Comparison of ENCODE assay signal across 22 cellular contexts in genomic region chrX:69564665-69565064, GRCh38.
"Had no signal": no experiment of that assay in that cellular context is flagged by ENCODE, and none has a peak within 500 bp of the region (broad histone marks: within the 10 kb centered on the region; RNA-seq: fewer than 3 reads in every experiment).

No MANE protein-coding gene starts in this region.

- H3K27ac Mint-ChIP-seq: activated CD4-positive, alpha-beta T cell treated with anti-CD3 and anti-CD28 coated beads for 36 hours; activated CD8-positive, alpha-beta memory T cell treated with anti-CD3 and anti-CD28 coated beads, Interleukin-2, amount 10 ng/mL, durations not matched to agents 7 days and 5 days; activated CD8-positive, alpha-beta T cell treated with anti-CD3 and anti-CD28 coated beads, Interleukin-2, amount 10 ng/mL, durations not matched to agents 7 days and 5 days; activated naive CD4-positive, alpha-beta T cell treated with anti-CD3 and anti-CD28 coated beads, Interleukin-2, amount 50 U/mL, for 72 hours; naive thymus-derived CD8-positive, alpha-beta T cell; neural progenitor cell; T-helper 2 cell treated with Interferon-gamma antibody and Interleukin-4, amounts not matched to agents 5 μg/mL and 100 μg/mL, for 36 hours had no signal

- ATAC-seq: activated CD4-positive, alpha-beta T cell treated with anti-CD3 and anti-CD28 coated beads for 36 hours; activated CD8-positive, alpha-beta memory T cell treated with anti-CD3 and anti-CD28 coated beads, Interleukin-2, amount 10 ng/mL, durations not matched to agents 7 days and 5 days; activated CD8-positive, alpha-beta T cell treated with anti-CD3 and anti-CD28 coated beads, Interleukin-2, amount 10 ng/mL, durations not matched to agents 7 days and 5 days; activated naive CD4-positive, alpha-beta T cell treated with anti-CD3 and anti-CD28 coated beads, Interleukin-2, amount 50 U/mL, for 72 hours; naive thymus-derived CD8-positive, alpha-beta T cell; right cardiac atrium had no signal

- H3K36me3 ChIP-seq: breast epithelium, neural progenitor cell, spleen, transverse colon had no signal

- H3K4me1 ChIP-seq: breast epithelium, neural progenitor cell, parathyroid adenoma, spleen, testis, transverse colon had no signal

- H3K27me3 Mint-ChIP-seq: activated CD4-positive, alpha-beta T cell treated with anti-CD3 and anti-CD28 coated beads for 36 hours; activated CD8-positive, alpha-beta memory T cell treated with anti-CD3 and anti-CD28 coated beads, Interleukin-2, amount 10 ng/mL, durations not matched to agents 7 days and 5 days had no signal

- H3K27me3 ChIP-seq: neural progenitor cell, spleen, testis, transverse colon had no signal

- DNase-seq: activated CD4-positive, alpha-beta T cell treated with anti-CD3 and anti-CD28 coated beads for 36 hours; activated CD4-positive, CD25-positive, alpha-beta regulatory T cell; activated CD8-positive, alpha-beta memory T cell treated with anti-CD3 and anti-CD28 coated beads, Interleukin-2, amount 10 ng/mL, durations not matched to agents 7 days and 5 days; activated CD8-positive, alpha-beta T cell treated with anti-CD3 and anti-CD28 coated beads, Interleukin-2, amount 10 ng/mL, durations not matched to agents 7 days and 5 days; activated naive CD4-positive, alpha-beta T cell; activated T-cell treated with anti-CD3 and anti-CD28 coated beads, Interleukin-2, amount 50 U/mL, for 48 hours; central memory CD4-positive, alpha-beta T cell; kidney; midbrain; naive thymus-derived CD8-positive, alpha-beta T cell; occipital lobe; right cardiac atrium; spleen; stimulated activated naive CD4-positive, alpha-beta T cell treated with Interleukin-2 at 50 U/mL for 16 hours; testis; transverse colon had no signal

- H3K36me3 Mint-ChIP-seq: activated CD8-positive, alpha-beta memory T cell treated with anti-CD3 and anti-CD28 coated beads, Interleukin-2, amount 10 ng/mL, durations not matched to agents 7 days and 5 days; activated naive CD4-positive, alpha-beta T cell treated with anti-CD3 and anti-CD28 coated beads, Interleukin-2, amount 50 U/mL, for 72 hours; naive thymus-derived CD8-positive, alpha-beta T cell; neural progenitor cell had no signal

- H3K9ac ChIP-seq: neural progenitor cell, parathyroid adenoma had no signal

- H3K9me3 ChIP-seq: breast epithelium, spleen, testis, transverse colon had no signal

- H3K4me3 Mint-ChIP-seq: activated CD4-positive, alpha-beta T cell treated with anti-CD3 and anti-CD28 coated beads for 36 hours; activated CD8-positive, alpha-beta memory T cell treated with anti-CD3 and anti-CD28 coated beads, Interleukin-2, amount 10 ng/mL, durations not matched to agents 7 days and 5 days; activated CD8-positive, alpha-beta T cell treated with anti-CD3 and anti-CD28 coated beads, Interleukin-2, amount 10 ng/mL, durations not matched to agents 7 days and 5 days; naive thymus-derived CD8-positive, alpha-beta T cell; neural progenitor cell; T-helper 2 cell treated with Interferon-gamma antibody and Interleukin-4, amounts not matched to agents 5 μg/mL and 100 μg/mL, for 36 hours had no signal

- H3K4me1 Mint-ChIP-seq: activated CD4-positive, alpha-beta T cell treated with anti-CD3 and anti-CD28 coated beads for 36 hours; activated CD8-positive, alpha-beta memory T cell treated with anti-CD3 and anti-CD28 coated beads, Interleukin-2, amount 10 ng/mL, durations not matched to agents 7 days and 5 days; naive thymus-derived CD8-positive, alpha-beta T cell; neural progenitor cell had no signal

- H3K4me3 ChIP-seq: breast epithelium, neural progenitor cell, spleen, testis, transverse colon had no signal

- H3K9me3 Mint-ChIP-seq: activated naive CD4-positive, alpha-beta T cell treated with anti-CD3 and anti-CD28 coated beads, Interleukin-2, amount 50 U/mL, for 72 hours; naive thymus-derived CD8-positive, alpha-beta T cell; T-helper 2 cell treated with Interferon-gamma antibody and Interleukin-4, amounts not matched to agents 5 μg/mL and 100 μg/mL, for 36 hours had no signal

- H3K27ac ChIP-seq: breast epithelium, epithelial cell of prostate, neural progenitor cell, parathyroid adenoma, spleen, testis, transverse colon had no signal
